In genomic region chr5:54553659-54554207, GRCh38 we compare ENCODE assay signal across 27 cellular contexts. TPM values are rescaled to one million over a fixed set of nuclear protein-coding genes. Genes with fewer than 3 reads are reported as not detected.
DNase-seq lines count a peak whose midpoint lies in the region.
"Had no signal": no experiment of that assay in that cellular context is flagged by ENCODE, and none has a peak within 500 bp of the region (broad histone marks: within the 10 kb centered on the region; RNA-seq: fewer than 3 reads in every experiment).

No MANE protein-coding gene starts in this region.

- H3K79me2 ChIP-seq in Karpas-422 (ENCODE audit: low read length), result no peaks in the 10 kb centered on the region

- 0 out of 2 replicates have a peak, but pooled peaks cover 3% of the 10 kb centered on the region for H3K27me3 ChIP-seq in Karpas-422 (ENCODE audit: low read length)
- H3K27me3 ChIP-seq: Peyer's patch, SJSA1, tibial artery had no signal

- H4K20me1 ChIP-seq in Karpas-422 (ENCODE audit: insufficient read depth, low read depth, low read length), result no peaks in the 10 kb centered on the region

- no peak overlapping the region for H3K4me3 ChIP-seq in Karpas-422 (ENCODE audit: low read length)
- H3K4me3 ChIP-seq: Peyer's patch, SJSA1, tibial artery had no signal

- H3K9me3 ChIP-seq in Karpas-422 (ENCODE audit: low read length), result no peaks in the 10 kb centered on the region
- H3K9me3 ChIP-seq: Peyer's patch, SJSA1, tibial artery had no signal

- H3K9me2 ChIP-seq in Karpas-422 (replicated peaks; ENCODE audit: insufficient read depth, low read length), result no peaks in the 10 kb centered on the region

- H3K4me1 ChIP-seq in Karpas-422 (ENCODE audit: low read length), result no peaks in the 10 kb centered on the region
- H3K4me1 ChIP-seq: Peyer's patch, SJSA1 had no signal

- intact Hi-C loops in posterior cingulate gyrus (cut with DNase I), result loop anchor here (5.0 to 10.0 kb wide), 2 partner anchors 36 to 111 kb away; partner anchors contain the start of gene SNX18

- peak; percentile 31 for DNase-seq in Karpas-422
- peak; percentile 83 for DNase-seq in inferior parietal cortex (ENCODE audit: extremely low spot score)
- DNase-seq in posterior cingulate gyrus, result peak; percentile 29 to 95 (median 62)
- DNase-seq in NCI-H2196 treated with DMSO at 0.1 percent for 48 hours (lab: John Stamatoyannopoulos, UW; ENCODE audit: unreplicated experiment), result no peak
- DNase-seq in T-helper 9 cell, result no peak
- DNase-seq in SKM-1 (lab: John Stamatoyannopoulos, UW; ENCODE audit: unreplicated experiment), result no peak
- no peak for DNase-seq in SW 1271 (lab: John Stamatoyannopoulos, UW)
- DNase-seq: ACHN; activated CD4-positive, alpha-beta T cell treated with anti-CD3 and anti-CD28 coated beads, Interleukin-2, amount 50 U/mL, for 48 hours; activated CD8-positive, alpha-beta memory T cell treated with anti-CD3 and anti-CD28 coated beads, Interleukin-2, amount 50 U/mL, for 48 hours; Calu3; DND-41; effector memory CD8-positive, alpha-beta T cell; H7; left cardiac atrium; naive thymus-derived CD4-positive, alpha-beta T cell; NCI-H1694 treated with DMSO at 0.1 percent for 48 hours; NCI-H2171 treated with DMSO at 0.1 percent for 48 hours; NCI-H526 treated with DMSO at 0.1 percent for 48 hours; Peyer's patch; right cardiac atrium; stimulated activated CD4-positive, alpha-beta T cell treated with anti-CD3 and anti-CD28 coated beads, Interleukin-4, amount 100 ng/mL, for 4 hours; stimulated activated naive CD4-positive, alpha-beta T cell; tibial artery had no signal

- H2AFZ ChIP-seq in Karpas-422 (ENCODE audit: low read length), result no peak overlapping the region

- H3K27ac ChIP-seq in Karpas-422 (ENCODE audit: low read length) (no peak overlapping the region), cingulate gyrus (ENCODE audit: low read depth, low read length) (peak overlapping the region; percentile 67)
- H3K27ac ChIP-seq: C4-2B, Peyer's patch, SJSA1, tibial artery had no signal

- H3K36me3 ChIP-seq in Karpas-422 (ENCODE audit: insufficient read depth, low read length), result no peaks in the 10 kb centered on the region
- H3K36me3 ChIP-seq: Peyer's patch had no signal

- no peak overlapping the region for H3K9ac ChIP-seq in Karpas-422 (ENCODE audit: low read length)

- no peak overlapping the region for H3K4me2 ChIP-seq in Karpas-422 (ENCODE audit: low read depth, low read length, poor library complexity, severe bottlenecking)

RNA-seq across cellular contexts. Expression of gene SNX18, which starts 36.2 kb away (rescaled TPM):
- 1.7 and 2.9 TPM in 2 replicates for total RNA-seq in Karpas-422 (2014; rRNA removed; shearing (Covaris generic); ENCODE audit: low replicate concordance)

Comparison
In these comparisons a context has a peak if more than half of its experiments do, and no peak if none do; other contexts are left out.
1. DNase-seq: peak in Karpas-422 (single experiment), inferior parietal cortex (single experiment) and posterior cingulate gyrus (10 of 10); none in NCI-H2196 treated with DMSO at 0.1 percent for 48 hours (single experiment), T-helper 9 cell (single experiment), SKM-1 (single experiment) and SW 1271 (0 of 2).